Comparison of ENCODE assay signal across 9 cellular contexts in genomic region chr18:52288403-52289004, GRCh38. TPM values are rescaled to one million over a fixed set of nuclear protein-coding genes. Genes with fewer than 3 reads are reported as not detected.
DNase-seq lines count a peak whose midpoint lies in the region; ATAC-seq and TF ChIP-seq lines count a peak whose summit lies in the region.
"Had no signal": no experiment of that assay in that cellular context is flagged by ENCODE, and none has a peak within 500 bp of the region (broad histone marks: within the 10 kb centered on the region; RNA-seq: fewer than 3 reads in every experiment).

No MANE protein-coding gene starts in this region.

- intact Hi-C loops in activated CD8-positive, alpha-beta T cell treated with anti-CD3 and anti-CD28 coated beads for 36 hours (cut with micrococcal nuclease): loop anchor here (5.0 kb wide), 1 partner anchor 621 kb away; no protein-coding TSS in a partner anchor
- intact Hi-C loops in sigmoid colon (cut with DNase I): no loop called here

- no peaks in the 10 kb centered on the region for H3K4me1 ChIP-seq in sigmoid colon

- CTCF ChIA-PET in activated CD8-positive, alpha-beta T cell treated with anti-CD3 and anti-CD28 coated beads for 36 hours (lab: Charles Lee): interaction anchor here (0.6 to 2.2 kb wide), 8 partner anchors 10 to 1178 kb away, joined by 3 to 9 read pairs (median 3); no protein-coding TSS in a partner anchor

- no peaks in the 10 kb centered on the region for H3K4me1 Mint-ChIP-seq in activated CD8-positive, alpha-beta T cell treated with anti-CD3 and anti-CD28 coated beads for 36 hours (ENCODE audit: low read depth)
- H3K4me1 Mint-ChIP-seq in neural crest cell: no peaks in the 10 kb centered on the region
- H3K4me1 Mint-ChIP-seq: central memory CD8-positive, alpha-beta T cell had no signal

- H3K9me3 ChIP-seq in sigmoid colon: no peaks in the 10 kb centered on the region

- no peak for TF ChIP-seq EP300 in sigmoid colon (IDR thresholded peaks at IDR 0.05)

- H3K27me3 ChIP-seq in sigmoid colon: no peaks in the 10 kb centered on the region

- H3K27ac Mint-ChIP-seq in activated CD8-positive, alpha-beta T cell treated with anti-CD3 and anti-CD28 coated beads for 36 hours: no peak overlapping the region
- H3K27ac Mint-ChIP-seq in neural crest cell (ENCODE audit: unreplicated experiment): no peak overlapping the region

- peak; percentile 81 for ATAC-seq in GM18502 (IDR thresholded peaks at IDR 0.05; ENCODE audit: poor library complexity, unreplicated experiment)
- no peak for ATAC-seq in activated CD8-positive, alpha-beta T cell treated with anti-CD3 and anti-CD28 coated beads for 36 hours

- no peaks in the 10 kb centered on the region for H3K27me3 Mint-ChIP-seq in activated CD8-positive, alpha-beta T cell treated with anti-CD3 and anti-CD28 coated beads for 36 hours
- no peaks in the 10 kb centered on the region for H3K27me3 Mint-ChIP-seq in neural crest cell (ENCODE audit: low read depth)
- H3K27me3 Mint-ChIP-seq: central memory CD8-positive, alpha-beta T cell had no signal

- H3K36me3 Mint-ChIP-seq in activated CD8-positive, alpha-beta T cell treated with anti-CD3 and anti-CD28 coated beads for 36 hours (ENCODE audit: low read depth): no peaks in the 10 kb centered on the region
- no peaks in the 10 kb centered on the region for H3K36me3 Mint-ChIP-seq in neural crest cell (ENCODE audit: low read depth)

- no peak overlapping the region for H3K27ac ChIP-seq in sigmoid colon

- no peak overlapping the region for H3K4me3 ChIP-seq in sigmoid colon

- POLR2A ChIA-PET in activated CD8-positive, alpha-beta T cell treated with anti-CD3 and anti-CD28 coated beads for 36 hours (lab: Charles Lee): no interaction called here

- peak; percentile 15 for TF ChIP-seq CTCF in AG09319 (IDR thresholded peaks at IDR 0.05; ENCODE audit: low read depth, low read length)
- TF ChIP-seq CTCF in activated CD8-positive, alpha-beta T cell treated with anti-CD3 and anti-CD28 coated beads for 36 hours (IDR thresholded peaks at IDR 0.05): peak; percentile 70
- peak; percentile 86 for TF ChIP-seq CTCF in neural crest cell (conservative IDR thresholded peaks at IDR 0.05)
- TF ChIP-seq CTCF in sigmoid colon (IDR thresholded peaks at IDR 0.05): no peak

- WGBS in sigmoid colon, 2 donors: 17 to 31% methylated on average over 7 of the region's 7 CpGs

- no peak for TF ChIP-seq POLR2A in sigmoid colon (IDR thresholded peaks at IDR 0.05)

- no peaks in the 10 kb centered on the region for H3K36me3 ChIP-seq in sigmoid colon

- DNase-seq in AG09319 (ENCODE audit: extremely low read depth, low read depth) (no peak), HT-29 (ENCODE audit: low spot score) (peak; percentile 42), neural crest cell (ENCODE audit: low read depth, low spot score) (peak; percentile 14), AG08395 (ENCODE audit: low spot score) (no peak), sigmoid colon (no peak)
- DNase-seq in activated CD8-positive, alpha-beta T cell treated with anti-CD3 and anti-CD28 coated beads for 36 hours: peak; percentile 46
- DNase-seq in effector CD8-positive, alpha-beta T cell (lab: John Stamatoyannopoulos, UW): no peak

- H3K4me3 Mint-ChIP-seq in activated CD8-positive, alpha-beta T cell treated with anti-CD3 and anti-CD28 coated beads for 36 hours: no peak overlapping the region
- no peak overlapping the region for H3K4me3 Mint-ChIP-seq in neural crest cell
- H3K4me3 Mint-ChIP-seq: central memory CD8-positive, alpha-beta T cell had no signal

- H3K9me3 Mint-ChIP-seq in activated CD8-positive, alpha-beta T cell treated with anti-CD3 and anti-CD28 coated beads for 36 hours: no peaks in the 10 kb centered on the region
- no peaks in the 10 kb centered on the region for H3K9me3 Mint-ChIP-seq in neural crest cell

RNA-seq across cellular contexts. Expression of gene DCC, which starts 51.5 kb away (rescaled TPM):
- not detected in 2 replicates for total RNA-seq in HT-29 (2014; rRNA removed; shearing (Covaris generic))
- not detected for total RNA-seq in activated CD8-positive, alpha-beta T cell treated with anti-CD3 and anti-CD28 coated beads for 36 hours
- total RNA-seq in neural crest cell: 10.1 and 11.3 TPM in 2 replicates
- total RNA-seq in sigmoid colon: under 1 TPM; 0.16 to 0.83 (median 0.59) TPM
- under 1 TPM in 1 of 3 donors, not detected in 2; 0.04 TPM for polyA plus RNA-seq in sigmoid colon

Comparison
In these comparisons a context has a peak if more than half of its experiments do, and no peak if none do; other contexts are left out.
1. DNase-seq: peak in HT-29 (single experiment), activated CD8-positive, alpha-beta T cell treated with anti-CD3 and anti-CD28 coated beads for 36 hours (single experiment) and neural crest cell (single experiment); none in AG09319 (single experiment), AG08395 (single experiment), sigmoid colon (single experiment) and effector CD8-positive, alpha-beta T cell (single experiment).
2. CTCF ChIP-seq: peak in AG09319 (single experiment), activated CD8-positive, alpha-beta T cell treated with anti-CD3 and anti-CD28 coated beads for 36 hours (single experiment) and neural crest cell (single experiment); none in sigmoid colon (0 of 4).